ENCODE assay signal across 8 cellular contexts in genomic region chr11:76721755-76722677, GRCh38. TPM values are rescaled to one million over a fixed set of nuclear protein-coding genes. Genes with fewer than 3 reads are reported as not detected.
DNase-seq lines count a peak whose midpoint lies in the region; ATAC-seq and TF ChIP-seq lines count a peak whose summit lies in the region.

No MANE protein-coding gene starts in this region.

- DNase-seq in COLO668 (lab: John Stamatoyannopoulos, UW; ENCODE audit: unreplicated experiment) (peak; percentile 73), HCEC 1CT (peak; percentile 62), NCI-H2196 treated with DMSO at 0.1 percent for 48 hours (lab: John Stamatoyannopoulos, UW; ENCODE audit: unreplicated experiment) (peak; percentile 51), breast epithelium (ENCODE audit: low spot score in 2 of 2) (peak; percentile 65 to 86), iPS-NIHi7 (ENCODE audit: extremely low spot score) (peak; percentile 82)
- DNase-seq in activated CD4-positive, CD25-positive, alpha-beta regulatory T cell (lab: John Stamatoyannopoulos, UW), result peak; percentile 48 to 73 (median 56)
- peak; percentile 74 for DNase-seq in stimulated activated CD4-positive, alpha-beta T cell treated with anti-CD3 and anti-CD28 coated beads, Interleukin-12 subunit alpha, Interleukin-12 subunit beta, amount 100 ng/mL, for 4 hours

- peak; percentile 48 to 81 (median 76) for TF ChIP-seq CTCF in breast epithelium (IDR thresholded peaks at IDR 0.05)

- H3K4me3 ChIP-seq in breast epithelium, result peak overlapping the region in 1 of 3 donors; percentile 26

- no peak for ATAC-seq in HG03469 (IDR thresholded peaks at IDR 0.05; ENCODE audit: unreplicated experiment)

- no peak overlapping the region for H3K27ac ChIP-seq in breast epithelium

- no peak for TF ChIP-seq POLR2A in breast epithelium (IDR thresholded peaks at IDR 0.05)

- no peaks in the 10 kb centered on the region for H3K27me3 ChIP-seq in breast epithelium

- intact Hi-C loops in breast epithelium (cut with DNase I; ENCODE audit: low total_unique reads), result no loop called here

- no peaks in the 10 kb centered on the region for H3K9me3 ChIP-seq in breast epithelium

- H3K36me3 ChIP-seq in breast epithelium, result no peaks in the 10 kb centered on the region

- H3K4me1 ChIP-seq in breast epithelium, result no peaks in the 10 kb centered on the region

RNA-seq across cellular contexts. Expression of gene LRRC32, which starts 51.5 kb away (rescaled TPM):
- 10 to 100 TPM in 2 of 3 donors, 1 to 10 TPM in 1; 7.5 to 56.0 (median 42.6) TPM for total RNA-seq in breast epithelium
